ENCODE assay signal across 34 cellular contexts in the genomic region with DNA sequence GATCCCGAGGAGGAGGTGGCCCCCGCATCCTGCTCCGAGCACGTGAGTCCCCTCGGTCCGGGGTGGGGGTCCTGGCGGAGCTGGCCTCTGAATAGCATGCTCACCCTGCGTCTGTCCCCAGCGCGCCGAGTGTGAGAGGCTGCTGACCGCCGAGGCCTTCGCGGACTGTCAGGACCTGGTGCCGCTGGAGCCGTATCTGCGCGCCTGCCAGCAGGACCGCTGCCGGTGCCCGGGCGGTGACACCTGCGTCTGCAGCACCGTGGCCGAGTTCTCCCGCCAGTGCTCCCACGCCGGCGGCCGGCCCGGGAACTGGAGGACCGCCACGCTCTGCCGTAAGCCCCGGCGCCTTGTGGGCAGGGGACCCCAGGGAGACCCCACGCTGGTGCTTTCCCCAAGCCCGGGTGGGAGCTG. TPM values are rescaled to one million over a fixed set of nuclear protein-coding genes. Genes with fewer than 3 reads are reported as not detected.
DNase-seq lines count a peak whose midpoint lies in the region; ATAC-seq and FAIRE-seq lines count a peak whose summit lies in the region.
"Had no signal": no experiment of that assay in that cellular context is flagged by ENCODE, and none has a peak within 500 bp of the region (broad histone marks: within the 10 kb centered on the region; RNA-seq: fewer than 3 reads in every experiment).

No MANE protein-coding gene starts in this region.

- CTCF ChIA-PET in activated CD8-positive, alpha-beta memory T cell treated with anti-CD3 and anti-CD28 coated beads, Interleukin-2, amount 10 ng/mL, durations not matched to agents 7 days and 5 days (lab: Charles Lee) = no interaction called here

- H3K27ac ChIP-seq in right cardiac atrium (ENCODE audit: low read length) (no peak overlapping the region), rectal smooth muscle tissue (ENCODE audit: low read depth, low read length) (no peak overlapping the region), small intestine (ENCODE audit: low read depth in 1 of 2, low read length in 1 of 2) (no peak overlapping the region)
- H3K27ac ChIP-seq: BLaER1 treated with 17β-estradiol and CSF1 and Interleukin-3, amounts not matched to agents 10 nM and 100 nM; brain microvascular endothelial cell; heart right ventricle; vagina had no signal

- H3K27ac Mint-ChIP-seq in activated CD8-positive, alpha-beta memory T cell treated with anti-CD3 and anti-CD28 coated beads, Interleukin-2, amount 10 ng/mL, durations not matched to agents 7 days and 5 days = no peak overlapping the region
- H3K27ac Mint-ChIP-seq in T-helper 17 cell = no peak overlapping the region
- H3K27ac Mint-ChIP-seq: stimulated activated naive B cell treated with anti-CD40 and anti-IgM and Interleukin-4, amounts not matched to agents 10 μg/mL and 1 μg/mL and 100 μg/mL, for 72 hours had no signal

- no peak overlapping the region for H3K4me3 ChIP-seq in right cardiac atrium (ENCODE audit: low read length)
- H3K4me3 ChIP-seq in rectal smooth muscle tissue (ENCODE audit: low read length) = peak overlapping the region; percentile 15
- H3K4me3 ChIP-seq in small intestine (ENCODE audit: low read depth in 1 of 2, low read length in 2 of 2) = peak overlapping the region in 1 of 2 donors; percentile 1
- H3K4me3 ChIP-seq: BLaER1 treated with 17β-estradiol and CSF1 and Interleukin-3, amounts not matched to agents 10 nM and 100 nM; heart right ventricle; mucosa of descending colon; vagina had no signal

- intact Hi-C loops in right cardiac atrium (cut with DNase I) = no loop called here

- FAIRE-seq in small intestine (lab: Jason Lieb, UNC) = no peak
- FAIRE-seq: GM12892, H54, RCC 7860 had no signal

- no peaks in the 10 kb centered on the region for H3K27me3 Mint-ChIP-seq in activated CD8-positive, alpha-beta memory T cell treated with anti-CD3 and anti-CD28 coated beads, Interleukin-2, amount 10 ng/mL, durations not matched to agents 7 days and 5 days
- H3K27me3 Mint-ChIP-seq in T-helper 17 cell = peaks cover 4% of the 10 kb centered on the region

- H3K4me1 Mint-ChIP-seq in activated CD8-positive, alpha-beta memory T cell treated with anti-CD3 and anti-CD28 coated beads, Interleukin-2, amount 10 ng/mL, durations not matched to agents 7 days and 5 days = no peaks in the 10 kb centered on the region
- H3K4me1 Mint-ChIP-seq in T-helper 17 cell = no peaks in the 10 kb centered on the region
- H3K4me1 Mint-ChIP-seq: neural crest cell; stimulated activated naive B cell treated with anti-CD40 and anti-IgM and Interleukin-4, amounts not matched to agents 10 μg/mL and 1 μg/mL and 100 μg/mL, for 72 hours had no signal

- no peaks in the 10 kb centered on the region for H3K9me3 Mint-ChIP-seq in activated CD8-positive, alpha-beta memory T cell treated with anti-CD3 and anti-CD28 coated beads, Interleukin-2, amount 10 ng/mL, durations not matched to agents 7 days and 5 days (ENCODE audit: low read depth)
- H3K9me3 Mint-ChIP-seq: neural crest cell; stimulated activated naive B cell treated with anti-CD40 and anti-IgM and Interleukin-4, amounts not matched to agents 10 μg/mL and 1 μg/mL and 100 μg/mL, for 72 hours had no signal

- H3K27me3 ChIP-seq in right cardiac atrium (ENCODE audit: control insufficient read depth, insufficient read depth) = no peaks in the 10 kb centered on the region
- H3K27me3 ChIP-seq in rectal smooth muscle tissue (ENCODE audit: control insufficient read depth, insufficient read depth, low read length) = no peaks in the 10 kb centered on the region
- no peaks in the 10 kb centered on the region for H3K27me3 ChIP-seq in small intestine (ENCODE audit: control insufficient read depth in 2 of 2, insufficient read depth in 2 of 2, low read length in 2 of 2)
- H3K27me3 ChIP-seq: BLaER1 treated with 17β-estradiol and CSF1 and Interleukin-3, amounts not matched to agents 10 nM and 100 nM; brain microvascular endothelial cell; vagina had no signal

- no peaks in the 10 kb centered on the region for H3K36me3 ChIP-seq in rectal smooth muscle tissue (ENCODE audit: control insufficient read depth, insufficient read depth, low read length)
- no peaks in the 10 kb centered on the region for H3K36me3 ChIP-seq in small intestine (ENCODE audit: control insufficient read depth in 2 of 2, insufficient read depth in 2 of 2, low read length in 2 of 2)
- H3K36me3 ChIP-seq: BLaER1 treated with 17β-estradiol and CSF1 and Interleukin-3, amounts not matched to agents 10 nM and 100 nM; brain microvascular endothelial cell; heart right ventricle; vagina had no signal

- 89% methylated on average over 39 of the region's 39 CpGs for WGBS in right cardiac atrium
- WGBS in small intestine, 3 donors = 86 to 90% (median 87%) methylated on average over 31 to 39 of the region's 39 CpGs

- H3K4me3 Mint-ChIP-seq in activated CD8-positive, alpha-beta memory T cell treated with anti-CD3 and anti-CD28 coated beads, Interleukin-2, amount 10 ng/mL, durations not matched to agents 7 days and 5 days = no peak overlapping the region
- no peak overlapping the region for H3K4me3 Mint-ChIP-seq in T-helper 17 cell
- H3K4me3 Mint-ChIP-seq: neural crest cell; stimulated activated naive B cell treated with anti-CD40 and anti-IgM and Interleukin-4, amounts not matched to agents 10 μg/mL and 1 μg/mL and 100 μg/mL, for 72 hours had no signal

- no peak overlapping the region for H3K9ac ChIP-seq in rectal smooth muscle tissue (ENCODE audit: low read length)
- H3K9ac ChIP-seq: BLaER1 treated with 17β-estradiol and CSF1 and Interleukin-3, amounts not matched to agents 10 nM and 100 nM had no signal

- ATAC-seq in activated CD8-positive, alpha-beta memory T cell treated with anti-CD3 and anti-CD28 coated beads, Interleukin-2, amount 10 ng/mL, durations not matched to agents 7 days and 5 days = no peak
- no peak for ATAC-seq in T-helper 17 cell
- no peak for ATAC-seq in right cardiac atrium
- ATAC-seq in HG02571 (IDR thresholded peaks at IDR 0.05; ENCODE audit: unreplicated experiment) = no peak
- ATAC-seq: heart right ventricle; left lobe of liver; stimulated activated naive B cell treated with anti-CD40 and anti-IgM and Interleukin-4, amounts not matched to agents 10 μg/mL and 1 μg/mL and 100 μg/mL, for 72 hours had no signal

- peak; percentile 12 for DNase-seq in activated CD8-positive, alpha-beta memory T cell treated with anti-CD3 and anti-CD28 coated beads, Interleukin-2, amount 50 U/mL, for 4 hours
- no peak for DNase-seq in activated CD8-positive, alpha-beta memory T cell treated with anti-CD3 and anti-CD28 coated beads, Interleukin-2, amount 10 ng/mL, durations not matched to agents 7 days and 5 days
- DNase-seq in T-helper 17 cell (peak in 2 of 3 donors; percentile 2 to 10), right cardiac atrium (peak; percentile 8 to 49 (median 32)), small intestine (no peak), hippocampal formation (lab: John Stamatoyannopoulos, UW) (no peak)
- DNase-seq: activated CD4-positive, alpha-beta T cell treated with anti-CD3 and anti-CD28 coated beads, Interleukin-2, amount 50 U/mL, for 1 hour; brain microvascular endothelial cell; effector memory CD4-positive, alpha-beta T cell; erythroblast; KG1; NCI-H1417 treated with DMSO at 0.1 percent for 48 hours; NCI-H2107; NCI-H510A treated with DMSO at 0.1 percent for 48 hours; stimulated activated CD4-positive, alpha-beta T cell treated with anti-CD3 and anti-CD28 coated beads, Interleukin-2, amount 100 ng/mL, for 48 hours; stimulated activated naive B cell treated with anti-CD40 and anti-IgM and Interleukin-4, amounts not matched to agents 10 μg/mL and 1 μg/mL and 100 μg/mL, for 72 hours had no signal

- H3K9me3 ChIP-seq in T-helper 17 cell (ENCODE audit: control insufficient read depth, low read length, poor library complexity, severe bottlenecking) = no peaks in the 10 kb centered on the region
- no peaks in the 10 kb centered on the region for H3K9me3 ChIP-seq in right cardiac atrium (ENCODE audit: control insufficient read depth, low read length)
- H3K9me3 ChIP-seq in small intestine (ENCODE audit: control insufficient read depth, low read depth) = no peaks in the 10 kb centered on the region
- H3K9me3 ChIP-seq: BLaER1 treated with 17β-estradiol and CSF1 and Interleukin-3, amounts not matched to agents 10 nM and 100 nM; heart right ventricle; mucosa of descending colon; vagina had no signal

- H3K4me1 ChIP-seq in right cardiac atrium (ENCODE audit: control insufficient read depth, insufficient read depth, low read length) (no peaks in the 10 kb centered on the region), rectal smooth muscle tissue (ENCODE audit: control insufficient read depth, insufficient read depth, low read length) (no peaks in the 10 kb centered on the region), small intestine (ENCODE audit: control insufficient read depth in 2 of 2, insufficient read depth in 1 of 2, low read depth in 1 of 2, low read length in 1 of 2) (peaks cover 0 to 3% of the 10 kb centered on the region in 2 donors)

- no peaks in the 10 kb centered on the region for H3K36me3 Mint-ChIP-seq in activated CD8-positive, alpha-beta memory T cell treated with anti-CD3 and anti-CD28 coated beads, Interleukin-2, amount 10 ng/mL, durations not matched to agents 7 days and 5 days
- H3K36me3 Mint-ChIP-seq in T-helper 17 cell (ENCODE audit: low read depth) = no peaks in the 10 kb centered on the region
- H3K36me3 Mint-ChIP-seq: stimulated activated naive B cell treated with anti-CD40 and anti-IgM and Interleukin-4, amounts not matched to agents 10 μg/mL and 1 μg/mL and 100 μg/mL, for 72 hours had no signal

RNA-seq across cellular contexts. Expression of a gene that starts 3.5 kb away (rescaled TPM):
- not detected for total RNA-seq in activated CD8-positive, alpha-beta memory T cell treated with anti-CD3 and anti-CD28 coated beads, Interleukin-2, amount 10 ng/mL, durations not matched to agents 7 days and 5 days
- not detected for total RNA-seq in T-helper 17 cell
- under 1 TPM in 1 of 4 donors, not detected in 3; 0.03 TPM for total RNA-seq in right cardiac atrium
- 0.02 TPM for polyA plus RNA-seq in right cardiac atrium
- polyA plus RNA-seq in small intestine = 10 to 100 TPM in 1 of 3 donors, 1 to 10 TPM in 2; 3.0 to 57.2 (median 4.5) TPM
- total RNA-seq: Daoy; fibroblast of villous mesenchyme; HT1080; neural crest cell; pulmonary artery endothelial cell; T-helper 2 cell treated with Interferon-gamma antibody and Interleukin-4, amounts not matched to agents 100 ng/mL and 5 ng/mL, for 36 hours; temporal lobe; vagina had no signal
- polyA plus RNA-seq: AG04450, heart right ventricle had no signal

RNA-seq across cellular contexts. Expression of a gene that starts 41.7 kb away (rescaled TPM):
- total RNA-seq in activated CD8-positive, alpha-beta memory T cell treated with anti-CD3 and anti-CD28 coated beads, Interleukin-2, amount 10 ng/mL, durations not matched to agents 7 days and 5 days = not detected
- total RNA-seq in T-helper 17 cell (not detected), right cardiac atrium (not detected)
- polyA plus RNA-seq in right cardiac atrium (0.05 TPM), small intestine (under 1 TPM in 2 of 3 donors, not detected in 1; 0.22 to 0.34 TPM)
- total RNA-seq: Daoy; fibroblast of villous mesenchyme; heart right ventricle; HT1080; mucosa of descending colon; neural crest cell; pulmonary artery endothelial cell; T-helper 2 cell treated with Interferon-gamma antibody and Interleukin-4, amounts not matched to agents 100 ng/mL and 5 ng/mL, for 36 hours; vagina had no signal
- polyA plus RNA-seq: AG04450 had no signal

Comparison
In these comparisons a context has a peak if more than half of its experiments do, and no peak if none do; other contexts are left out.
1. DNase-seq: peak in activated CD8-positive, alpha-beta memory T cell treated with anti-CD3 and anti-CD28 coated beads, Interleukin-2, amount 50 U/mL, for 4 hours (single experiment), T-helper 17 cell (2 of 3) and right cardiac atrium (3 of 3); none in activated CD8-positive, alpha-beta memory T cell treated with anti-CD3 and anti-CD28 coated beads, Interleukin-2, amount 10 ng/mL, durations not matched to agents 7 days and 5 days (single experiment), small intestine (single experiment) and hippocampal formation (0 of 2).